In the genomic region with DNA sequence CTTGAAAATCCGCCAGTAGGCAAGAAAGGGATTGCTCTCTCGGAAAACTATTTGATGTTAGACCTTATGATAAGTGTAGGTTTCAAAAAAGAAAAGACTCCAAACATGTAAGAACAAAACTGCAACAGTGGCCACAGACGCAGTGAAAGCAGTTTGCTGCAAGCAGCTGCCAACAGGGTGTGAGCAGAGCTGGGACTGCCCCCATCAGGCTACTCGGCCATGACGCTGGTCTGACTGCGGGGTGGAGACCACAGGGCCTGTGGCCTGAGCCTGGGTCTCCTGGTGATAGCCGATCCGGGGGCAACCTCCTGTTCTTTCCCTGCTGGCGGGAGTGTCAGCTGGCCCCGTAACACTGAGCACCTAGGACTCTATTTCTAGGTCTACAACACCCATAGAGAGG, we compare ENCODE assay signal across 15 cellular contexts.
DNase-seq lines count a peak whose midpoint lies in the region; ATAC-seq and TF ChIP-seq lines count a peak whose summit lies in the region.
"Had no signal": no experiment of that assay in that cellular context is flagged by ENCODE, and none has a peak within 500 bp of the region (broad histone marks: within the 10 kb centered on the region; RNA-seq: fewer than 3 reads in every experiment).

No MANE protein-coding gene starts in this region.

- POLR2A ChIA-PET in OCI-LY7 (lab: Charles Lee), result interaction anchor here (0.6 kb wide), 1 partner anchor 448 kb away, joined by 3 read pairs; no protein-coding TSS in a partner anchor

- 87 to 98% methylated on average over 8 to 10 of the region's 10 CpGs for WGBS in body of pancreas, 2 donors

- no TSS peak for BruUV-seq in OCI-LY7 (replicated peaks; lab: Mats Ljungman, UMichigan)

- H3K9ac ChIP-seq in OCI-LY3 (ENCODE audit: low read length), result peak overlapping the region; percentile 49

- TF ChIP-seq CTCF in GM13976 (IDR thresholded peaks at IDR 0.05; ENCODE audit: borderline replicate concordance, control extremely low read depth, extremely low read depth, insufficient read depth, missing control alignments) (no peak), OCI-LY3 (IDR thresholded peaks at IDR 0.05; ENCODE audit: low read depth, low read length) (peak; percentile 16; the same call in 1 of the 2 replicates), OCI-LY7 (conservative IDR thresholded peaks at IDR 0.05; ENCODE audit: low read length) (no peak), body of pancreas (IDR thresholded peaks at IDR 0.05) (no peak)

- H3K9me2 ChIP-seq in OCI-LY7 (ENCODE audit: insufficient read depth, low read length), result no peaks in the 10 kb centered on the region

- H3K79me2 ChIP-seq in OCI-LY3 (ENCODE audit: low read length) (no peaks in the 10 kb centered on the region), OCI-LY7 (ENCODE audit: insufficient read depth, low read depth, low read length) (no peaks in the 10 kb centered on the region)

- H3K4me2 ChIP-seq in OCI-LY3 (ENCODE audit: low read length), result peak overlapping the region; percentile 96
- no peak overlapping the region for H3K4me2 ChIP-seq in OCI-LY7 (ENCODE audit: low read length)

- H4K20me1 ChIP-seq in OCI-LY3 (ENCODE audit: insufficient read depth, low read length) (no peaks in the 10 kb centered on the region), OCI-LY7 (ENCODE audit: insufficient read depth, low read length) (no peaks in the 10 kb centered on the region)

- intact Hi-C loops in OCI-LY7 (cut with micrococcal nuclease; ENCODE audit: unreplicated experiment), result no loop called here
- intact Hi-C loops in body of pancreas (cut with DNase I), result no loop called here

- peaks cover 17% of the 10 kb centered on the region; the same call in 1 of the 2 replicates for H3K9me3 ChIP-seq in OCI-LY3 (ENCODE audit: insufficient read depth, low read length)
- H3K9me3 ChIP-seq in OCI-LY7 (ENCODE audit: low read length), result no peaks in the 10 kb centered on the region
- H3K9me3 ChIP-seq in body of pancreas, result peaks cover 0 to 3% (median 0%) of the 10 kb centered on the region in 3 donors

- H2AFZ ChIP-seq in OCI-LY3 (ENCODE audit: low read depth, low read length) (peak overlapping the region; percentile 80), OCI-LY7 (ENCODE audit: low read length) (no peak overlapping the region)

- H3K27ac ChIP-seq in OCI-LY3 (ENCODE audit: low read length) (peak overlapping the region; percentile 56), OCI-LY7 (ENCODE audit: low read depth, low read length, poor library complexity, severe bottlenecking) (no peak overlapping the region), body of pancreas (no peak overlapping the region)

- H3K4me3 ChIP-seq in OCI-LY3 (ENCODE audit: low read length) (peak overlapping the region; percentile 61), OCI-LY7 (ENCODE audit: low read depth, low read length, poor library complexity, severe bottlenecking) (no peak overlapping the region), body of pancreas (no peak overlapping the region)
- H3K4me3 ChIP-seq: skin epidermis had no signal

- DNase-seq in GM13976 (ENCODE audit: low spot score) (peak; percentile 84), mucosa of gallbladder (ENCODE audit: low spot score) (peak; percentile 26), NCI-H526 (lab: John Stamatoyannopoulos, UW) (no peak), OCI-LY7 (ENCODE audit: low spot score) (no peak), body of pancreas (no peak)
- DNase-seq in stimulated activated naive CD4-positive, alpha-beta T cell (lab: John Stamatoyannopoulos, UW), result no peak
- DNase-seq: activated naive CD8-positive, alpha-beta T cell treated with anti-CD3 and anti-CD28 coated beads for 36 hours; DND-41; left colon; NCI-H1105; NCI-H510A; SHP77 treated with DMSO at 0.1 percent for 48 hours had no signal

- H3K27me3 ChIP-seq in OCI-LY3 (ENCODE audit: low read depth, low read length), result peaks cover 5% of the 10 kb centered on the region; the same call in 1 of the 2 replicates
- no peaks in the 10 kb centered on the region for H3K27me3 ChIP-seq in body of pancreas

- in situ Hi-C loops in GM13976 (cut with MboI; ENCODE audit: low sequenced_read_pairs, unreplicated experiment), result no loop called here

- H3K4me1 ChIP-seq in OCI-LY3 (ENCODE audit: low read length), result peaks cover 22% of the 10 kb centered on the region
- no peaks in the 10 kb centered on the region for H3K4me1 ChIP-seq in OCI-LY7 (ENCODE audit: insufficient read depth, low read length, poor library complexity, severe bottlenecking)
- H3K4me1 ChIP-seq in body of pancreas, result no peaks in the 10 kb centered on the region

- no peak for TF ChIP-seq POLR2A in body of pancreas (IDR thresholded peaks at IDR 0.05)

- ATAC-seq in GM21360 (IDR thresholded peaks at IDR 0.05; ENCODE audit: unreplicated experiment) (peak; percentile 73), body of pancreas (no peak)
- ATAC-seq: left colon had no signal

- H3K36me3 ChIP-seq in OCI-LY3 (replicated peaks; ENCODE audit: low read depth, low read length) (peaks cover 5% of the 10 kb centered on the region), OCI-LY7 (ENCODE audit: insufficient read depth, low read length) (no peaks in the 10 kb centered on the region), body of pancreas (replicated peaks in 1 of 2; ENCODE audit: insufficient read depth in 1 of 2, low read depth in 2 of 2) (peaks cover 0 to 5% of the 10 kb centered on the region in 2 donors)

- CTCF ChIA-PET in OCI-LY7 (lab: Charles Lee; ENCODE audit: unreplicated experiment), result no interaction called here

Comparison
In these comparisons a context has a peak if more than half of its experiments do, and no peak if none do; other contexts are left out.
1. DNase-seq: peak in GM13976 (single experiment) and mucosa of gallbladder (single experiment); none in NCI-H526 (0 of 2), stimulated activated naive CD4-positive, alpha-beta T cell (0 of 6), OCI-LY7 (single experiment) and body of pancreas (0 of 4).